In the genomic region with DNA sequence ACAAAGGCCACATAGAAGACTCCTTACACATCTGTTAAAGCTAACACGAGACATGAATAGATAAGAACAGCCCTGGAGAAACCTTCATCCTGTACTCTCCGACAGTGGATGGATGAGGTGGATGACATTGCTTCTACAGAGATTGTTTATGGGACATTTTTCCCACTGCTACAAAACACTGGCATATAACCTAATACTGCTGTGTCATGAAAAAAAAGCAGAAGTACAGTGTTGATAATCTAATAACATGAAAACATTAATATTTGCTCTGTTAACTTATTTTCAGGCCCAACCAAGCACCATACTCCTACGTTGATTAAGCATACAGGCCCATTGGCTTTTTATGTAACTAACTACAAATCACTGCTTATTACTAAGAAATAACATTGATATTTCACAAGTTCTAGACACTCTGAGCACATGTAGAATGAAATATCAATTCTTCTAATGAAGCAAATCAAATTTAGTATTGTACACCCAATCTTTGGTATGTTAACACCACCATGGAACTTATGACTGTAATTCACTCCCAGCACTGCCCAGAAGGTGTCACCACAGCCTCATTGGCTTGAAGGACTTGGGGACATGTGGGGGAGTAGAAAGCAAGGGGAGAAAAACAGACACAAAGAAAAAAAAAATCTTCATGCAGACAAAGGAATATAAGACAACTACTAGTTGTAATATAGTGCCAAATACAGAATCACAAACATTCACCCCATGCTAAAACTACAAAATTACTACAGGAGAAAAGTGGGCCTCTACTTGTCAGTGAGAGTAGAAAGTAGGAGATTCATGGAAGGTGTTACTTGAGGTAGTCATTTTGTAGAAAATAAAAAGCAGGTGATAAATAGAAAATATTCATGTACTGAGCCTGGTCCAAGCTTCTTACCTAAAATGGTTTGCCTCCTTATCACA, we compare ENCODE assay signal across 8 cellular contexts.
DNase-seq lines count a peak whose midpoint lies in the region; ATAC-seq, FAIRE-seq and TF ChIP-seq lines count a peak whose summit lies in the region.

No MANE protein-coding gene starts in this region.

- in situ Hi-C loops in brain microvascular endothelial cell (cut with HindIII; ENCODE audit: low pct_ligation_motif_present, low sequenced_read_pairs): no loop called here

- no peaks in the 10 kb centered on the region for H3K27me3 ChIP-seq in brain microvascular endothelial cell (replicated peaks)

- TF ChIP-seq CTCF in brain microvascular endothelial cell (IDR thresholded peaks at IDR 0.05; ENCODE audit: low read depth, low read length, missing control alignments) (peak; percentile 95), omental fat pad (IDR thresholded peaks at IDR 0.05) (no peak)

- no peak overlapping the region for H3K4me3 ChIP-seq in brain microvascular endothelial cell (ENCODE audit: low read depth, low read length)

- ATAC-seq in GM21723 (IDR thresholded peaks at IDR 0.05; ENCODE audit: unreplicated experiment) (peak; percentile 89), omental fat pad (ENCODE audit: low FRiP score) (no peak)

- no peaks in the 10 kb centered on the region for H3K36me3 ChIP-seq in brain microvascular endothelial cell (replicated peaks)

- DNase-seq in EL (peak; percentile 71), LoVo (ENCODE audit: low spot score) (peak; percentile 42), RCC 7860 (ENCODE audit: low spot score) (peak; percentile 43), brain microvascular endothelial cell (peak; percentile 71), iPS-NIHi11 (ENCODE audit: low spot score) (peak; percentile 61), omental fat pad (ENCODE audit: low spot score) (no peak)
- DNase-seq in stimulated activated CD4-positive, alpha-beta T cell treated with anti-CD3 and anti-CD28 coated beads, Interleukin-15, amount 100 ng/mL, for 48 hours (ENCODE audit: low read depth in 2 of 2): peak; percentile 1 to 7

- H3K27ac ChIP-seq in brain microvascular endothelial cell: no peak overlapping the region

- peak; percentile 63 for FAIRE-seq in RCC 7860 (lab: Jason Lieb, UNC)
